8 cellular contexts compared by ENCODE assay signal in genomic region chr13:99281811-99282263, GRCh38. TPM values are rescaled to one million over a fixed set of nuclear protein-coding genes. Genes with fewer than 3 reads are reported as not detected.
A peak's percentile ranks its signal among the peaks of the same experiment; 100 is the strongest.
DNase-seq lines count a peak whose midpoint lies in the region; ATAC-seq and TF ChIP-seq lines count a peak whose summit lies in the region.

No MANE protein-coding gene starts in this region.

- H3K9me3 Mint-ChIP-seq in neural progenitor cell, result no peaks in the 10 kb centered on the region

- H3K4me1 ChIP-seq in PC-3 (ENCODE audit: insufficient read depth, low read length), result no peaks in the 10 kb centered on the region
- H3K4me1 ChIP-seq in neural progenitor cell, result peaks cover 24% of the 10 kb centered on the region

- BruUV-seq in PC-3 (replicated peaks; lab: Mats Ljungman, UMichigan), result no TSS peak

- ATAC-seq in GM18907 (IDR thresholded peaks at IDR 0.05; ENCODE audit: unreplicated experiment) (peak; percentile 76), HG02981 (IDR thresholded peaks at IDR 0.05; ENCODE audit: unreplicated experiment) (peak; percentile 70), PC-3 (no peak)

- H3K9me3 ChIP-seq in PC-3 (ENCODE audit: low read length), result no peaks in the 10 kb centered on the region
- no peaks in the 10 kb centered on the region for H3K9me3 ChIP-seq in neural progenitor cell (ENCODE audit: low read depth)

- H3K79me2 ChIP-seq in PC-3 (ENCODE audit: low read length) (no peaks in the 10 kb centered on the region), neural progenitor cell (ENCODE audit: low read depth) (no peaks in the 10 kb centered on the region)

- POLR2A ChIA-PET in PC-3 (lab: Charles Lee; ENCODE audit: unreplicated experiment), result no interaction called here

- H3K9ac ChIP-seq in PC-3 (ENCODE audit: low read length) (no peak overlapping the region), neural progenitor cell (no peak overlapping the region)

- H3K36me3 Mint-ChIP-seq in neural progenitor cell, result peaks cover 10% of the 10 kb centered on the region

- H4K20me1 ChIP-seq in PC-3 (ENCODE audit: low read length) (no peaks in the 10 kb centered on the region), neural progenitor cell (ENCODE audit: low read depth) (peaks cover 34% of the 10 kb centered on the region)

- H3K27me3 Mint-ChIP-seq in neural progenitor cell (ENCODE audit: insufficient read depth, low read depth), result peaks cover 2% of the 10 kb centered on the region

- intact Hi-C loops in PC-3 (cut with micrococcal nuclease), result no loop called here

- H3K27me3 ChIP-seq in PC-3 (ENCODE audit: low read length) (no peaks in the 10 kb centered on the region), neural progenitor cell (no peaks in the 10 kb centered on the region)

- H3K36me3 ChIP-seq in PC-3 (ENCODE audit: low read depth, low read length) (no peaks in the 10 kb centered on the region), neural progenitor cell (no peaks in the 10 kb centered on the region)

- peaks cover 11% of the 10 kb centered on the region for H3K4me1 Mint-ChIP-seq in neural progenitor cell

- DNase-seq in T-helper 2 cell (peak in 3 of 5 experiments; percentile 39 to 78 (median 71)), fibroblast of gingiva (ENCODE audit: low read depth) (peak; percentile 80), NCI-H82 (lab: John Stamatoyannopoulos, UW) (no peak), PC-3 (no peak), neural progenitor cell (ENCODE audit: low spot score) (no peak)
- DNase-seq in stimulated activated CD8-positive, alpha-beta memory T cell treated with anti-CD3 and anti-CD28 coated beads, Interleukin-2, amount 100 ng/mL, for 48 hours (ENCODE audit: low read depth in 2 of 2), result peak; percentile 33 to 34

- TF ChIP-seq CTCF in PC-3 (conservative IDR thresholded peaks at IDR 0.05; ENCODE audit: low read depth, low read length) (no peak), neural progenitor cell (IDR thresholded peaks at IDR 0.05) (no peak)

- no peaks in the 10 kb centered on the region for H3K9me2 ChIP-seq in PC-3 (replicated peaks; ENCODE audit: low read length)

- H2AFZ ChIP-seq in PC-3 (ENCODE audit: low read length), result no peak overlapping the region
- H2AFZ ChIP-seq in neural progenitor cell (replicated peaks), result no peak overlapping the region

- H3K27ac Mint-ChIP-seq in neural progenitor cell, result no peak overlapping the region

- H3F3A ChIP-seq in PC-3 (ENCODE audit: low read length, unreplicated experiment) (no peaks in the 10 kb centered on the region), neural progenitor cell (ENCODE audit: low read depth) (peaks cover 12% of the 10 kb centered on the region)

- H3K4me3 ChIP-seq in PC-3 (ENCODE audit: low read length), result no peak overlapping the region
- H3K4me3 ChIP-seq in neural progenitor cell, result no peak overlapping the region

- CTCF ChIA-PET in PC-3 (lab: Charles Lee), result no interaction called here

- H3K4me3 Mint-ChIP-seq in neural progenitor cell, result no peak overlapping the region

- no peak overlapping the region for H3K27ac ChIP-seq in PC-3 (ENCODE audit: low read length)
- no peak overlapping the region for H3K27ac ChIP-seq in neural progenitor cell

- no peak overlapping the region for H3K4me2 ChIP-seq in PC-3 (ENCODE audit: low read length)
- no peak overlapping the region for H3K4me2 ChIP-seq in neural progenitor cell

RNA-seq across cellular contexts. Expression of gene GPR18, which starts 23.7 kb away (rescaled TPM):
- not detected in 2 replicates for total RNA-seq in PC-3 (2014; rRNA removed)
- total RNA-seq in neural progenitor cell (ENCODE audit: low replicate concordance), result not detected in 2 replicates

RNA-seq across cellular contexts. Expression of gene GPR183, which starts 25.4 kb away (rescaled TPM):
- total RNA-seq in PC-3 (2014; rRNA removed) (not detected in 2 replicates), neural progenitor cell (ENCODE audit: low replicate concordance) (not detected in 2 replicates)

Comparison
In these comparisons a context has a peak if more than half of its experiments do, and no peak if none do; other contexts are left out.
1. DNase-seq: peak in T-helper 2 cell (3 of 5), fibroblast of gingiva (single experiment) and stimulated activated CD8-positive, alpha-beta memory T cell treated with anti-CD3 and anti-CD28 coated beads, Interleukin-2, amount 100 ng/mL, for 48 hours (2 of 2); none in NCI-H82 (single experiment), PC-3 (single experiment) and neural progenitor cell (single experiment).